In the genomic region with DNA sequence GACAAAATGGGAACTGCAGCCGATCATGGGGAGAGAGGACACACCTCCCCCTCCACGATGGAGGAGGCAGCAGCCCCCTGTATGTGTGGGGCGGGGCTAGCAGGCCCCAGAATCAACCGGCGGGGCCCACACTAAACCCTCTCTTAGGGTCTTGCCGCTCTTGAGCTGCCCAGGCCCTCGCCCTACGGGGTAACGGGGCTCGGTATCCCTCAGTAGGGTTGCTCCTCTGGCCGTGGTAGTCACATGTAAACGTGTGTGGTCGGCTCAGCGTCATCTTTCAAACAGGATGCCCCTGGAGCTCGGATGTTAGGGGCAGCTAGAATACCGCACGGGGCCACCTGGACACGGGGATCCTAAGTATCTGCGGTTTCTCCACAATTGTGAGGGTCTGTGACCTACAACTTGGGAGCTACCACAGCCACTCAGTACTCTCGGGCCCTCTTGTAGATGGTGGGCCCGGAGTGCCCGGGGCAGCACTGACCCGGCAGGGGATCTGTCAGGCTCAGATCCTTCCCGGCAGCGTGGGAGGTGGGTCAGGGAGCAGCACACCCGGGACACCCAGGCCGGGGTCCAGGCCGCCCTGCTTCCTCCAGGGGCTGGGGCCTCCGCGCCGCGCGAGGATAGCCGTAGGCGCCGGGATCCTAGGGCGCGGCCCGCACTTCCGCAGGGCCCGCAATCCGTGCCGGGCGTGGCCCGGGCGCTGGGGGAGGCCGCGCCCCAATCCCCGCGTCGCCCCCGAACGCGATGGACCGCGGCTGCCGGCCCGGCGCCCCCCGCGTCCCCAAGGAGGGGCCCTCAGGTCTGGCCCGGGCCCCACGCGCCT, we compare ENCODE assay signal across 8 cellular contexts. TPM values are rescaled to one million over a fixed set of nuclear protein-coding genes. Genes with fewer than 3 reads are reported as not detected.
DNase-seq lines count a peak whose midpoint lies in the region; ATAC-seq and TF ChIP-seq lines count a peak whose summit lies in the region.

No MANE protein-coding gene starts in this region.

- H3K27me3 Mint-ChIP-seq in natural killer cell treated with Interleukin-12 subunit alpha and Interleukin-12 subunit beta and Interleukin-15 and Interleukin-18, amount 100 ng/mL, for 72 hours: no peaks in the 10 kb centered on the region

- peaks cover 16 to 26% of the 10 kb centered on the region in 2 donors for H3K4me1 Mint-ChIP-seq in natural killer cell treated with Interleukin-12 subunit alpha and Interleukin-12 subunit beta and Interleukin-15 and Interleukin-18, amount 100 ng/mL, for 72 hours (ENCODE audit: low read depth in 2 of 2)

- peak overlapping the region; percentile 94 for H3K9ac ChIP-seq in HUES6 (ENCODE audit: low read length)

- TF ChIP-seq POLR2A in erythroblast (IDR thresholded peaks at IDR 0.05; ENCODE audit: low read length): no peak

- H3K27me3 ChIP-seq in HUES6 (ENCODE audit: control insufficient read depth, insufficient read depth, low read length): no peaks in the 10 kb centered on the region

- peak overlapping the region; percentile 57; the same call in 1 of the 2 replicates for H3K27ac ChIP-seq in HUES6 (ENCODE audit: low read depth, low read length)

- POLR2A ChIA-PET in AG04449 (lab: Yijun Ruan, JAX): interaction anchor here (0.7 to 2.6 kb wide), 4 partner anchors 9 to 37 kb away, joined by 3 to 28 read pairs (median 4); partner anchors contain the start of genes MCRIP1 and P4HB

- no peaks in the 10 kb centered on the region for H3K9me3 Mint-ChIP-seq in natural killer cell treated with Interleukin-12 subunit alpha and Interleukin-12 subunit beta and Interleukin-15 and Interleukin-18, amount 100 ng/mL, for 72 hours

- peaks cover 38% of the 10 kb centered on the region for H3K4me1 ChIP-seq in HUES6 (ENCODE audit: control insufficient read depth, insufficient read depth, low read length)

- H3K36me3 ChIP-seq in HUES6 (ENCODE audit: control insufficient read depth, insufficient read depth, low read length): peaks cover 27% of the 10 kb centered on the region

- H3K36me3 Mint-ChIP-seq in natural killer cell treated with Interleukin-12 subunit alpha and Interleukin-12 subunit beta and Interleukin-15 and Interleukin-18, amount 100 ng/mL, for 72 hours: no peaks in the 10 kb centered on the region

- peak overlapping the region; percentile 86 to 88 for H3K27ac Mint-ChIP-seq in natural killer cell treated with Interleukin-12 subunit alpha and Interleukin-12 subunit beta and Interleukin-15 and Interleukin-18, amount 100 ng/mL, for 72 hours

- ATAC-seq in GM18867 (IDR thresholded peaks at IDR 0.05; ENCODE audit: unreplicated experiment): peak; percentile 18
- ATAC-seq in natural killer cell treated with Interleukin-12 subunit alpha and Interleukin-12 subunit beta and Interleukin-15 and Interleukin-18, amount 100 ng/mL, for 72 hours: peak; percentile 48 to 57

- CTCF ChIA-PET in AG04449 (lab: Yijun Ruan, JAX): interaction anchor here (1.1 to 2.9 kb wide), 13 partner anchors 9 to 150 kb away, joined by 3 to 15 read pairs (median 5); partner anchors contain the start of genes P4HB and PCYT2

- no peak for TF ChIP-seq CTCF in AG04449 (IDR thresholded peaks at IDR 0.05; ENCODE audit: insufficient read depth, low read length, missing control alignments)

- H3K4me3 ChIP-seq in AG04449 (ENCODE audit: low read depth, low read length) (peak overlapping the region; percentile 81), HUES6 (ENCODE audit: low read depth, low read length) (peak overlapping the region; percentile 65)

- DNase-seq in AG04449 (ENCODE audit: low read depth, low spot score): no peak
- peak; percentile 24 for DNase-seq in activated CD4-positive, alpha-beta T cell treated with anti-CD3 and anti-CD28 coated beads, Interleukin-2, amount 50 U/mL, for 1 hour
- peak; percentile 62 to 74 for DNase-seq in erythroblast (lab: John Stamatoyannopoulos, UW)
- DNase-seq in natural killer cell treated with Interleukin-12 subunit alpha and Interleukin-12 subunit beta and Interleukin-15 and Interleukin-18, amount 100 ng/mL, for 72 hours (ENCODE audit: low spot score): no peak
- no peak for DNase-seq in COLO829 (ENCODE audit: low spot score)
- DNase-seq in NCI-H2171 (lab: John Stamatoyannopoulos, UW): no peak

- H3K4me3 Mint-ChIP-seq in natural killer cell treated with Interleukin-12 subunit alpha and Interleukin-12 subunit beta and Interleukin-15 and Interleukin-18, amount 100 ng/mL, for 72 hours: peak overlapping the region; percentile 87

- H3K9me3 ChIP-seq in HUES6 (ENCODE audit: control insufficient read depth, insufficient read depth, low read depth, low read length): no peaks in the 10 kb centered on the region

RNA-seq across cellular contexts. Expression of gene ARHGDIA, which starts 0.8 kb away (rescaled TPM):
- 100 to 1,000 TPM; 874 to 929 TPM for total RNA-seq in natural killer cell treated with Interleukin-12 subunit alpha and Interleukin-12 subunit beta and Interleukin-15 and Interleukin-18, amount 100 ng/mL, for 72 hours

RNA-seq across cellular contexts. Expression of gene P4HB, which starts 10.0 kb away (rescaled TPM):
- 100 to 1,000 TPM; 691 to 774 TPM for total RNA-seq in natural killer cell treated with Interleukin-12 subunit alpha and Interleukin-12 subunit beta and Interleukin-15 and Interleukin-18, amount 100 ng/mL, for 72 hours

RNA-seq across cellular contexts. Expression of gene ALYREF, which starts 21.0 kb away (rescaled TPM):
- total RNA-seq in natural killer cell treated with Interleukin-12 subunit alpha and Interleukin-12 subunit beta and Interleukin-15 and Interleukin-18, amount 100 ng/mL, for 72 hours: 100 to 1,000 TPM; 159 to 302 TPM

RNA-seq across cellular contexts. Expression of gene ANAPC11, which starts 21.2 kb away (rescaled TPM):
- 100 to 1,000 TPM in 1 of 2 donors, 10 to 100 TPM in 1; 81.3 to 112 TPM for total RNA-seq in natural killer cell treated with Interleukin-12 subunit alpha and Interleukin-12 subunit beta and Interleukin-15 and Interleukin-18, amount 100 ng/mL, for 72 hours

RNA-seq across cellular contexts. Expression of gene NPB, which starts 31.7 kb away (rescaled TPM):
- under 1 TPM; 0.17 to 0.50 TPM for total RNA-seq in natural killer cell treated with Interleukin-12 subunit alpha and Interleukin-12 subunit beta and Interleukin-15 and Interleukin-18, amount 100 ng/mL, for 72 hours

Comparison
In these comparisons a context has a peak if more than half of its experiments do, and no peak if none do; other contexts are left out.
1. DNase-seq: peak in activated CD4-positive, alpha-beta T cell treated with anti-CD3 and anti-CD28 coated beads, Interleukin-2, amount 50 U/mL, for 1 hour (single experiment) and erythroblast (2 of 2); none in AG04449 (single experiment), natural killer cell treated with Interleukin-12 subunit alpha and Interleukin-12 subunit beta and Interleukin-15 and Interleukin-18, amount 100 ng/mL, for 72 hours (single experiment), COLO829 (single experiment) and NCI-H2171 (single experiment).